Comparison of ENCODE assay signal across 9 cellular contexts in the genomic region with DNA sequence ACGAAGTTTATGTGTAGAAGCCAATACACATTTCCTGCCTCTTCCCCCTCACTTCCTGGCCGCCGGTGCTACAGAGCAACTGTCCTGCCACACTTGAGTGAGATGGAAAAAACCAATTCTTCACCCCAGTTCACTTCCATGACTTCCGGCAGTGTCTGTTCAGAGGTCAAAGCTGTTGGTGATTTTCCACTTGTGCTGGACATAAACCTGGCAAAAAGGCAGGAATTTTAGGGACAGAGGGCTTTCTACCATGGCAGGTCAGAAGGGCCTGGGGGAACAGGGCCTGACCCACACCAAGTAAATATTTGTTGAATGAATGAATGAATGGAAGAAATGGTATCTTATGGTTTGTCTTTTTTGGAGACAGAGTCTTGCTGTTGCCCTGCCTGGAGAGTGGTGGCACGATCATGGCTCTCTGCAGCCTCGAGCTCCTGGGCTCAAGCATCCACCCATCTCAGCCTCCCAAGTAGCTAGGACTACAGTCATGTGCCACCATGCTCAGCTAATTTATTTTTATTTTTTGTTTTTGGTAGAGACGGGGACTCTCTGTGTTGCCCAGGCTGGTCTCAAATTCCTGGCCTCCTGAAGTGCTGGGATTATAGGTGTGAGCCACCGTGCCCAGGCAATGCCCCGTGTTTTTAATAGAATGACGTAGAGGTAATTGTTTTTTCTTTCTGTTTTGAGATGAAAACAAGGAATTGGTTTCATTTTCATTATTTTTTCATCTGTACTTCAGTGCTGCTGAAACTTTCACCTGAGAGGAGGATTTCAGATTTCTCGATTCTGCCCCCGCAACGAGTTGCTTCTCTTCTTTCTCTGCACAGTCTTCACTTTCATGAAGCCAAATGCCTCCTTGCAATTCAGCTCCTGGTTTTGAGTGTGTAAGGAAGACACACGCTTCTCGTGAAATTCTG.
A peak's percentile ranks its signal among the peaks of the same experiment; 100 is the strongest.
DNase-seq lines count a peak whose midpoint lies in the region; ATAC-seq lines count a peak whose summit lies in the region.
"Had no signal": no experiment of that assay in that cellular context is flagged by ENCODE, and none has a peak within 500 bp of the region (broad histone marks: within the 10 kb centered on the region; RNA-seq: fewer than 3 reads in every experiment).

No MANE protein-coding gene starts in this region.

- H3K4me1 Mint-ChIP-seq in stimulated activated naive B cell treated with anti-CD40 and anti-IgM and Interleukin-4, amounts not matched to agents 10 μg/mL and 1 μg/mL and 100 μg/mL, for 72 hours: peaks cover 22 to 31% of the 10 kb centered on the region in 2 donors

- H3K4me3 Mint-ChIP-seq in stimulated activated naive B cell treated with anti-CD40 and anti-IgM and Interleukin-4, amounts not matched to agents 10 μg/mL and 1 μg/mL and 100 μg/mL, for 72 hours: peak overlapping the region; percentile 46 to 67

- no peaks in the 10 kb centered on the region for H3K9me3 Mint-ChIP-seq in stimulated activated naive B cell treated with anti-CD40 and anti-IgM and Interleukin-4, amounts not matched to agents 10 μg/mL and 1 μg/mL and 100 μg/mL, for 72 hours

- peak; percentile 37 for DNase-seq in activated CD4-positive, alpha-beta T cell treated with anti-CD3 and anti-CD28 coated beads, Interleukin-2, amount 50 U/mL, for 1 hour
- DNase-seq in islet precursor cell (peak; percentile 32), DMS53 (lab: John Stamatoyannopoulos, UW) (no peak), hippocampal formation (lab: John Stamatoyannopoulos, UW) (no peak), NCI-H1436 (lab: John Stamatoyannopoulos, UW) (no peak)
- no peak for DNase-seq in stimulated activated naive B cell treated with anti-CD40 and anti-IgM and Interleukin-4, amounts not matched to agents 10 μg/mL and 1 μg/mL and 100 μg/mL, for 72 hours

- ATAC-seq in HG02678 (IDR thresholded peaks at IDR 0.05; ENCODE audit: unreplicated experiment) (peak; percentile 47), GM21825 (IDR thresholded peaks at IDR 0.05; ENCODE audit: unreplicated experiment) (no peak)
- ATAC-seq in stimulated activated naive B cell treated with anti-CD40 and anti-IgM and Interleukin-4, amounts not matched to agents 10 μg/mL and 1 μg/mL and 100 μg/mL, for 72 hours (replicated peaks): peak in 1 of 2 donors; percentile 65
- ATAC-seq: HCT116 had no signal

- H3K27ac Mint-ChIP-seq in stimulated activated naive B cell treated with anti-CD40 and anti-IgM and Interleukin-4, amounts not matched to agents 10 μg/mL and 1 μg/mL and 100 μg/mL, for 72 hours: peak overlapping the region; percentile 88

- H3K36me3 Mint-ChIP-seq in stimulated activated naive B cell treated with anti-CD40 and anti-IgM and Interleukin-4, amounts not matched to agents 10 μg/mL and 1 μg/mL and 100 μg/mL, for 72 hours: no peaks in the 10 kb centered on the region

- H3K27me3 Mint-ChIP-seq in stimulated activated naive B cell treated with anti-CD40 and anti-IgM and Interleukin-4, amounts not matched to agents 10 μg/mL and 1 μg/mL and 100 μg/mL, for 72 hours: no peaks in the 10 kb centered on the region

Comparison
In these comparisons a context has a peak if more than half of its experiments do, and no peak if none do; other contexts are left out.
1. DNase-seq: peak in activated CD4-positive, alpha-beta T cell treated with anti-CD3 and anti-CD28 coated beads, Interleukin-2, amount 50 U/mL, for 1 hour (single experiment) and islet precursor cell (single experiment); none in stimulated activated naive B cell treated with anti-CD40 and anti-IgM and Interleukin-4, amounts not matched to agents 10 μg/mL and 1 μg/mL and 100 μg/mL, for 72 hours (single experiment), DMS53 (single experiment), hippocampal formation (0 of 2) and NCI-H1436 (single experiment).